ENCODE assay signal across 9 cellular contexts in genomic region chr14:75979071-75979571, GRCh38. TPM values are rescaled to one million over a fixed set of nuclear protein-coding genes. Genes with fewer than 3 reads are reported as not detected.
A peak's percentile ranks its signal among the peaks of the same experiment; 100 is the strongest.
DNase-seq lines count a peak whose midpoint lies in the region; ATAC-seq, FAIRE-seq and TF ChIP-seq lines count a peak whose summit lies in the region.
"Had no signal": no experiment of that assay in that cellular context is flagged by ENCODE, and none has a peak within 500 bp of the region (broad histone marks: within the 10 kb centered on the region; RNA-seq: fewer than 3 reads in every experiment).

No MANE protein-coding gene starts in this region.

- peak overlapping the region; percentile 83 for H3K27ac Mint-ChIP-seq in mesothelial cell of epicardium
- H3K27ac Mint-ChIP-seq: activated T-cell treated with anti-CD3 and anti-CD28 coated beads, Interleukin-2, amount 50 U/mL, for 72 hours had no signal

- H3K27me3 Mint-ChIP-seq in mesothelial cell of epicardium (ENCODE audit: low read depth), result no peaks in the 10 kb centered on the region

- H3K4me1 Mint-ChIP-seq in mesothelial cell of epicardium, result peaks cover 58% of the 10 kb centered on the region

- TF ChIP-seq CTCF in bronchial epithelial cell (IDR thresholded peaks at IDR 0.05; ENCODE audit: insufficient read depth, low read length, severe bottlenecking) (peak; percentile 81), mesothelial cell of epicardium (IDR thresholded peaks at IDR 0.05; ENCODE audit: unreplicated experiment) (peak; percentile 68)

- peak overlapping the region; percentile 72 for H3K4me3 Mint-ChIP-seq in mesothelial cell of epicardium

- no peak for ATAC-seq in GM19351 (IDR thresholded peaks at IDR 0.05; ENCODE audit: unreplicated experiment)
- ATAC-seq: activated T-cell treated with anti-CD3 and anti-CD28 coated beads, Interleukin-2, amount 50 U/mL, for 72 hours had no signal

- no peaks in the 10 kb centered on the region for H3K36me3 ChIP-seq in bronchial epithelial cell (ENCODE audit: control insufficient read depth, insufficient read depth, low read length)

- DNase-seq in NCI-H2227 (lab: John Stamatoyannopoulos, UW; ENCODE audit: unreplicated experiment) (peak; percentile 33), NCI-H2227 treated with DMSO at 0.1 percent for 48 hours (lab: John Stamatoyannopoulos, UW) (no peak), NCI-H82 (lab: John Stamatoyannopoulos, UW) (peak; percentile 59), bronchial epithelial cell (ENCODE audit: low read depth) (no peak), mesothelial cell of epicardium (ENCODE audit: low spot score in 2 of 2, unreplicated experiment in 2 of 2) (peak in 1 of 2 experiments; percentile 65), NCI-H1930 (lab: John Stamatoyannopoulos, UW) (no peak), T1000 (lab: John Stamatoyannopoulos, UW) (no peak)

- H3K36me3 Mint-ChIP-seq in mesothelial cell of epicardium, result peaks cover 5% of the 10 kb centered on the region

- no peak overlapping the region for H3K4me3 ChIP-seq in bronchial epithelial cell (ENCODE audit: low read depth, low read length)

- no peaks in the 10 kb centered on the region for H3K27me3 ChIP-seq in bronchial epithelial cell (ENCODE audit: control insufficient read depth, insufficient read depth, low read length)

- FAIRE-seq in bronchial epithelial cell (lab: Jason Lieb, UNC), result no peak

- H3K9me3 Mint-ChIP-seq in mesothelial cell of epicardium, result no peaks in the 10 kb centered on the region
- H3K9me3 Mint-ChIP-seq: activated T-cell treated with anti-CD3 and anti-CD28 coated beads, Interleukin-2, amount 50 U/mL, for 72 hours had no signal

RNA-seq across cellular contexts. Expression of gene TGFB3, which starts 2.7 kb away (rescaled TPM):
- total RNA-seq in bronchial epithelial cell (1.3 and 1.5 TPM in 2 replicates), mesothelial cell of epicardium (62.0 to 66.4 TPM (median 65.2 TPM) in 3 replicates)

RNA-seq across cellular contexts. Expression of gene IFT43, which starts 6.4 kb away (rescaled TPM):
- total RNA-seq in bronchial epithelial cell (24.0 and 49.0 TPM in 2 replicates), mesothelial cell of epicardium (39.8 to 46.0 TPM (median 43.4 TPM) in 3 replicates)

Comparison
In these comparisons a context has a peak if more than half of its experiments do, and no peak if none do; other contexts are left out.
1. DNase-seq: peak in NCI-H2227 (single experiment) and NCI-H82 (single experiment); none in NCI-H2227 treated with DMSO at 0.1 percent for 48 hours (single experiment), bronchial epithelial cell (single experiment), NCI-H1930 (0 of 2) and T1000 (single experiment).
2. RNA of gene TGFB3, which starts 2.7 kb away (total RNA-seq): 62.0 to 66.4 TPM in mesothelial cell of epicardium; 1.3 to 1.5 TPM in bronchial epithelial cell; every median in the first group is over 10 times any median in the second.